1 cellular context compared by ENCODE assay signal in genomic region chr2:98734823-98735260, GRCh38.
TF ChIP-seq lines count a peak whose summit lies in the region.

No MANE protein-coding gene starts in this region.

TF ChIP-seq in HepG2, 621 proteins besides CTCF, POLR2A, EP300 and RAD21 (continued from another document and continues in another):
- TF ChIP-seq HIC2 (CRISPR knock-in tag; IDR thresholded peaks at IDR 0.05; ENCODE audit: low read depth) (0 out of 2 replicates have a peak, but pooled peaks have one; percentile 23), ZNF441 (CRISPR knock-in tag; IDR thresholded peaks at IDR 0.05; ENCODE audit: borderline replicate concordance) (no peak), NFKBIZ (CRISPR knock-in tag; IDR thresholded peaks at IDR 0.05) (peak; percentile 92; the same call in 1 of the 2 replicates), ZNF34 (CRISPR knock-in tag; IDR thresholded peaks at IDR 0.05; ENCODE audit: borderline replicate concordance) (no peak), ZUFSP (CRISPR knock-in tag; IDR thresholded peaks at IDR 0.05; ENCODE audit: borderline replicate concordance) (no peak), SETDB1 (CRISPR knock-in tag; IDR thresholded peaks at IDR 0.05; ENCODE audit: borderline replicate concordance) (no peak), CCAR2 (optimal IDR thresholded peaks at IDR 0.05; ENCODE audit: low read depth, low read length) (peak; percentile 85), SOX5 (CRISPR knock-in tag; IDR thresholded peaks at IDR 0.05; ENCODE audit: borderline replicate concordance) (peak; percentile 93; the same call in 1 of the 2 replicates), MNT (IDR thresholded peaks at IDR 0.05) (no peak), HES4 (CRISPR knock-in tag; IDR thresholded peaks at IDR 0.05; ENCODE audit: borderline replicate concordance) (no peak), ZNF713 (CRISPR knock-in tag; IDR thresholded peaks at IDR 0.05) (no peak), KDM2A (CRISPR knock-in tag; IDR thresholded peaks at IDR 0.05; ENCODE audit: borderline replicate concordance, low read depth) (no peak), ZNF350 (CRISPR knock-in tag; IDR thresholded peaks at IDR 0.05; ENCODE audit: borderline replicate concordance, low read depth) (no peak), ATF2 (CRISPR knock-in tag; IDR thresholded peaks at IDR 0.05) (no peak), ZBTB8A (CRISPR knock-in tag; IDR thresholded peaks at IDR 0.05; ENCODE audit: borderline replicate concordance, low read depth) (no peak), ZNF260 (CRISPR knock-in tag; IDR thresholded peaks at IDR 0.05; ENCODE audit: borderline replicate concordance, low read depth) (no peak), BCL3 (CRISPR knock-in tag; IDR thresholded peaks at IDR 0.05) (no peak), ZNF556 (CRISPR knock-in tag; IDR thresholded peaks at IDR 0.05; ENCODE audit: borderline replicate concordance) (no peak), ZNF530 (CRISPR knock-in tag; IDR thresholded peaks at IDR 0.05; ENCODE audit: low read depth) (no peak), ZNF12 (CRISPR knock-in tag; IDR thresholded peaks at IDR 0.05) (no peak; the same call in 1 of the 2 replicates), ZNF562 (CRISPR knock-in tag; IDR thresholded peaks at IDR 0.05; ENCODE audit: borderline replicate concordance) (no peak), ZNF572 (CRISPR knock-in tag; IDR thresholded peaks at IDR 0.05) (no peak), CBX5 (CRISPR knock-in tag; IDR thresholded peaks at IDR 0.05; ENCODE audit: borderline replicate concordance) (peak; percentile 67; the same call in 1 of the 2 replicates), EED (CRISPR knock-in tag; IDR thresholded peaks at IDR 0.05) (no peak), KAT2B (IDR thresholded peaks at IDR 0.05; ENCODE audit: borderline replicate concordance, low read depth, low read length) (no peak), HNF1B (CRISPR knock-in tag; IDR thresholded peaks at IDR 0.05) (peak; percentile 68; the same call in 1 of the 2 replicates), ZBTB1 (CRISPR knock-in tag; IDR thresholded peaks at IDR 0.05; ENCODE audit: borderline replicate concordance) (no peak), ZMYM2 (CRISPR knock-in tag; IDR thresholded peaks at IDR 0.05) (peak; percentile 93), ZNF331 (CRISPR knock-in tag; IDR thresholded peaks at IDR 0.05) (peak; percentile 63), NFE2L1 (CRISPR knock-in tag; IDR thresholded peaks at IDR 0.05; ENCODE audit: borderline replicate concordance) (no peak), ZBTB3 (CRISPR knock-in tag; IDR thresholded peaks at IDR 0.05; ENCODE audit: borderline replicate concordance, low read depth) (no peak), HOXA7 (CRISPR knock-in tag; IDR thresholded peaks at IDR 0.05) (no peak), DDIT3 (CRISPR knock-in tag; IDR thresholded peaks at IDR 0.05) (no peak), ZNF768 (CRISPR knock-in tag; IDR thresholded peaks at IDR 0.05) (no peak; the same call in 1 of the 2 replicates), ZNF343 (CRISPR knock-in tag; IDR thresholded peaks at IDR 0.05) (no peak), ZNF33B (CRISPR knock-in tag; IDR thresholded peaks at IDR 0.05) (no peak), ZNF501 (CRISPR knock-in tag; IDR thresholded peaks at IDR 0.05) (no peak), ZNF546 (CRISPR knock-in tag; conservative IDR thresholded peaks at IDR 0.05) (no peak)
- TF ChIP-seq, protein P1, sequence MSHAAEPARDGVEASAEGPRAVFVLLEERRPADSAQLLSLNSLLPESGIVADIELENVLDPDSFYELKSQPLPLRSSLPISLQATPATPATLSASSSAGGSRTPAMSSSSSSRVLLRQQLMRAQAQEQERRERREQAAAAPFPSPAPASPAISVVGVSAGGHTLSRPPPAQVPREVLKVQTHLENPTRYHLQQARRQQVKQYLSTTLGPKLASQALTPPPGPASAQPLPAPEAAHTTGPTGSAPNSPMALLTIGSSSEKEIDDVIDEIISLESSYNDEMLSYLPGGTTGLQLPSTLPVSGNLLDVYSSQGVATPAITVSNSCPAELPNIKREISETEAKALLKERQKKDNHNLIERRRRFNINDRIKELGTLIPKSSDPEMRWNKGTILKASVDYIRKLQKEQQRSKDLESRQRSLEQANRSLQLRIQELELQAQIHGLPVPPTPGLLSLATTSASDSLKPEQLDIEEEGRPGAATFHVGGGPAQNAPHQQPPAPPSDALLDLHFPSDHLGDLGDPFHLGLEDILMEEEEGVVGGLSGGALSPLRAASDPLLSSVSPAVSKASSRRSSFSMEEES (CRISPR knock-in tag; IDR thresholded peaks at IDR 0.05): peak; percentile 85
- TF ChIP-seq, protein P2, sequence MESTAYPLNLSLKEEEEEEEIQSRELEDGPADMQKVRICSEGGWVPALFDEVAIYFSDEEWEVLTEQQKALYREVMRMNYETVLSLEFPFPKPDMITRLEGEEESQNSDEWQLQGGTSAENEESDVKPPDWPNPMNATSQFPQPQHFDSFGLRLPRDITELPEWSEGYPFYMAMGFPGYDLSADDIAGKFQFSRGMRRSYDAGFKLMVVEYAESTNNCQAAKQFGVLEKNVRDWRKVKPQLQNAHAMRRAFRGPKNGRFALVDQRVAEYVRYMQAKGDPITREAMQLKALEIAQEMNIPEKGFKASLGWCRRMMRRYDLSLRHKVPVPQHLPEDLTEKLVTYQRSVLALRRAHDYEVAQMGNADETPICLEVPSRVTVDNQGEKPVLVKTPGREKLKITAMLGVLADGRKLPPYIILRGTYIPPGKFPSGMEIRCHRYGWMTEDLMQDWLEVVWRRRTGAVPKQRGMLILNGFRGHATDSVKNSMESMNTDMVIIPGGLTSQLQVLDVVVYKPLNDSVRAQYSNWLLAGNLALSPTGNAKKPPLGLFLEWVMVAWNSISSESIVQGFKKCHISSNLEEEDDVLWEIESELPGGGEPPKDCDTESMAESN (CRISPR knock-in tag; conservative IDR thresholded peaks at IDR 0.05): no peak
- TF ChIP-seq, protein P3, sequence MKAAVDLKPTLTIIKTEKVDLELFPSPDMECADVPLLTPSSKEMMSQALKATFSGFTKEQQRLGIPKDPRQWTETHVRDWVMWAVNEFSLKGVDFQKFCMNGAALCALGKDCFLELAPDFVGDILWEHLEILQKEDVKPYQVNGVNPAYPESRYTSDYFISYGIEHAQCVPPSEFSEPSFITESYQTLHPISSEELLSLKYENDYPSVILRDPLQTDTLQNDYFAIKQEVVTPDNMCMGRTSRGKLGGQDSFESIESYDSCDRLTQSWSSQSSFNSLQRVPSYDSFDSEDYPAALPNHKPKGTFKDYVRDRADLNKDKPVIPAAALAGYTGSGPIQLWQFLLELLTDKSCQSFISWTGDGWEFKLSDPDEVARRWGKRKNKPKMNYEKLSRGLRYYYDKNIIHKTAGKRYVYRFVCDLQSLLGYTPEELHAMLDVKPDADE (CRISPR knock-in tag; IDR thresholded peaks at IDR 0.05): no peak
- TF ChIP-seq, protein P4, sequence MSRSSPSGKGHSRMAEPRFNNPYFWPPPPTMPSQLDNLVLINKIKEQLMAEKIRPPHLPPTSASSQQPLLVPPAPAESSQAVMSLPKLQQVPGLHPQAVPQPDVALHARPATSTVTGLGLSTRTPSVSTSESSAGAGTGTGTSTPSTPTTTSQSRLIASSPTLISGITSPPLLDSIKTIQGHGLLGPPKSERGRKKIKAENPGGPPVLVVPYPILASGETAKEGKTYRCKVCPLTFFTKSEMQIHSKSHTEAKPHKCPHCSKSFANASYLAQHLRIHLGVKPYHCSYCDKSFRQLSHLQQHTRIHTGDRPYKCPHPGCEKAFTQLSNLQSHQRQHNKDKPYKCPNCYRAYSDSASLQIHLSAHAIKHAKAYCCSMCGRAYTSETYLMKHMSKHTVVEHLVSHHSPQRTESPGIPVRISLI (CRISPR knock-in tag; IDR thresholded peaks at IDR 0.05; ENCODE audit: borderline replicate concordance): peak; percentile 39; the same call in 1 of the 2 replicates
- TF ChIP-seq, protein P5, sequence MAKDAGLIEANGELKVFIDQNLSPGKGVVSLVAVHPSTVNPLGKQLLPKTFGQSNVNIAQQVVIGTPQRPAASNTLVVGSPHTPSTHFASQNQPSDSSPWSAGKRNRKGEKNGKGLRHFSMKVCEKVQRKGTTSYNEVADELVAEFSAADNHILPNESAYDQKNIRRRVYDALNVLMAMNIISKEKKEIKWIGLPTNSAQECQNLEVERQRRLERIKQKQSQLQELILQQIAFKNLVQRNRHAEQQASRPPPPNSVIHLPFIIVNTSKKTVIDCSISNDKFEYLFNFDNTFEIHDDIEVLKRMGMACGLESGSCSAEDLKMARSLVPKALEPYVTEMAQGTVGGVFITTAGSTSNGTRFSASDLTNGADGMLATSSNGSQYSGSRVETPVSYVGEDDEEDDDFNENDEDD (CRISPR knock-in tag; IDR thresholded peaks at IDR 0.05; ENCODE audit: borderline replicate concordance): no peak
- TF ChIP-seq, protein P6, sequence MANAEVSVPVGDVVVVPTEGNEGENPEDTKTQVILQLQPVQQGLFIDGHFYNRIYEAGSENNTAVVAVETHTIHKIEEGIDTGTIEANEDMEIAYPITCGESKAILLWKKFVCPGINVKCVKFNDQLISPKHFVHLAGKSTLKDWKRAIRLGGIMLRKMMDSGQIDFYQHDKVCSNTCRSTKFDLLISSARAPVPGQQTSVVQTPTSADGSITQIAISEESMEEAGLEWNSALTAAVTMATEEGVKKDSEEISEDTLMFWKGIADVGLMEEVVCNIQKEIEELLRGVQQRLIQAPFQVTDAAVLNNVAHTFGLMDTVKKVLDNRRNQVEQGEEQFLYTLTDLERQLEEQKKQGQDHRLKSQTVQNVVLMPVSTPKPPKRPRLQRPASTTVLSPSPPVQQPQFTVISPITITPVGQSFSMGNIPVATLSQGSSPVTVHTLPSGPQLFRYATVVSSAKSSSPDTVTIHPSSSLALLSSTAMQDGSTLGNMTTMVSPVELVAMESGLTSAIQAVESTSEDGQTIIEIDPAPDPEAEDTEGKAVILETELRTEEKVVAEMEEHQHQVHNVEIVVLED (CRISPR knock-in tag; IDR thresholded peaks at IDR 0.05; ENCODE audit: borderline replicate concordance): no peak
